1 cellular context compared by ENCODE assay signal in the genomic region with DNA sequence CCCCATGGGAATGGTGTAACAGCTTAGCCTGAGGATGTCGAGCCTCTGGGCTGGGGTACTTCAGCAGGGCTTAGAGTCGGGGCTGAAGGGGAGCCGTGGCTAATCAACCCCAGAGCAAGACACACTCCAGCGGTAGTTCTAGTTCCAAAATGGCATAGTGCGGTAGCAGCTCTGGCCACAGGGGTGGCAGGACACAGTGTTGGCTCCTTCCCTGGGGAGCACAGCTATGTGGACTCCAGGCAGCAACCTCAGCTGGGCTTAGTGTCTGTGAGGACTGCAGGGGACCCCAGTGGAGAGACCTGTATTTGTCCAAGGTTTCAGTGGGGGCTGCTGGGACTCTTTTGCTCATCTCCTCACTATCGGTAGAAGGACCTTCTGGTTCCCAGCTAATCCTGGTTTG.
TF ChIP-seq lines count a peak whose summit lies in the region.

No MANE protein-coding gene starts in this region.

TF ChIP-seq in H1, 55 proteins besides CTCF, POLR2A, EP300 and RAD21:
- TF ChIP-seq CBX8 (IDR thresholded peaks at IDR 0.05; ENCODE audit: borderline replicate concordance, low read depth, low read length): no peak
TF ChIP-seq in H1: peak in this region for 0.
